1 cellular context compared by ENCODE assay signal in the genomic region with DNA sequence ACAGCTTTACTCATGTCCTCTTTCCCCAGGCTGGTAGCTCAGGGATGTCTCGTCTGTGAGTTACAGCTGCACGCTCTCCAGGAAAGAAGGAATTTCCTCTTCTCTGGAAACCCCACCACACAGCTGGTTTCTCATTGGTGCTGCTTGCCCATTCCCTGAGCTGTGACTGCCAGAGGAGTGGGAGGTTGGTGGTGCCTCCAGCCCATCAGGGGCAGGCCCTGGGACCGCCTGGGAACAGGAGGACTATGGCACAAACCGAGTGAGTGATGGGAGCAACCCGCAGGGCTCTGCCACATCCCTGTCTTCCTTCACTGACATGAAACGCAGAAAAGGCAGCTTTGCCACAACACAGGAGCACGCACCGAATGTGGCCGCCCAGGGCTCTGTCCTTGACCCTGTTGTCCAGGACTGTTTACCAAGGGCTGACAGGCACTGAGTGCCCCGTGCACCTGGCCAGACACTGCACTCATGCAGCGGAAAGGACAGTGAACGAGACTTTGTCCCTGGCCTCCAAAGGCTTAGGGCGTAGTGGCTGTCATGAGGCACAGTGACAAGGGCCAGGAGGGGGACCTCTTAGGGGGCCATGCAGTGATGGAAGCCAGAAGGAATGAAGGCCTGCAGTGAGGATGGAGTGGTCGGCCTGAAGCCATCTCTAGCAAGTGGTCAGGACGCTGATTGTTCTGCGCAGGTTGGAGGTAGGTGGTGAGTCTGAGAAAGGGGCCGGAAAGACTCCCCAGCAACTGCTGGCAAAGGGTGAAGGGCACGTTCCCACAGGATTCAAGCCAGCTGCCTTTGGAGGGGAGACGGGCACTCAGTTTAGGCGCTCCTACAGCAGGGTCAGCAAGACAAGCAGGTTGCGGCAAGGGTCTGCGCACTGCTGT.
TF ChIP-seq lines count a peak whose summit lies in the region.

No MANE protein-coding gene starts in this region.

TF ChIP-seq in endothelial cell of umbilical vein, 7 proteins besides CTCF, POLR2A, EP300 and RAD21:
- no peak for TF ChIP-seq GATA2 (IDR thresholded peaks at IDR 0.05; ENCODE audit: insufficient read depth, insufficient read length, low read depth, low read length)
- TF ChIP-seq POLR2AphosphoS5 (IDR thresholded peaks at IDR 0.05; ENCODE audit: insufficient read depth, low read depth, low read length): peak; percentile 13
- TF ChIP-seq MYC (IDR thresholded peaks at IDR 0.05; ENCODE audit: low read depth, low read length): no peak
